Comparison of ENCODE assay signal across 2 cellular contexts in the genomic region with DNA sequence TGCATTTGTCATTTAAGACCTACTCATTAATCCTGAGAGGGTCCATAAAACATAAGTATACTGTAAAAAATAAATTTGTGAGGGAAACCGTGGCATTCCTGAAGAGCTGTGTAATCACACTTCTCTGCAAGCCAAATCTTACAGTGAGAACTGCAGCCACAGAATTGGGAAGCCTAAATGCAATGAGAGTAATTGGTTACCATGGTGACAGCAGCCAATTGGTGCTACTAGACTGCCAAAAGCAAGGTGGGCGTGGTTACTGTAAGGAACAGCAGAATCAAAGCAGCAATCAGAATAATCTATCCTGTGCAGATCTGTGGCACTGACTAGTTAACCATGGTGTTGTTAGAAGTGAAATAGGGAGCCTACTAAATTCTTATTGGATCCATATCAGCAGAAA.
TF ChIP-seq lines count a peak whose summit lies in the region.

No MANE protein-coding gene starts in this region.

TF ChIP-seq in SK-N-SH, 30 proteins besides CTCF, POLR2A, EP300 and RAD21 (continued from another document):
- no peak for TF ChIP-seq FOXM1 (IDR thresholded peaks at IDR 0.05; ENCODE audit: low read depth)
- TF ChIP-seq RFX5 (IDR thresholded peaks at IDR 0.05; ENCODE audit: low read length) = no peak
- TF ChIP-seq, protein P1, sequence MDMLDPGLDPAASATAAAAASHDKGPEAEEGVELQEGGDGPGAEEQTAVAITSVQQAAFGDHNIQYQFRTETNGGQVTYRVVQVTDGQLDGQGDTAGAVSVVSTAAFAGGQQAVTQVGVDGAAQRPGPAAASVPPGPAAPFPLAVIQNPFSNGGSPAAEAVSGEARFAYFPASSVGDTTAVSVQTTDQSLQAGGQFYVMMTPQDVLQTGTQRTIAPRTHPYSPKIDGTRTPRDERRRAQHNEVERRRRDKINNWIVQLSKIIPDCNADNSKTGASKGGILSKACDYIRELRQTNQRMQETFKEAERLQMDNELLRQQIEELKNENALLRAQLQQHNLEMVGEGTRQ (IDR thresholded peaks at IDR 0.05; ENCODE audit: borderline replicate concordance, low read depth, low read length) = no peak
- TF ChIP-seq, protein P2, sequence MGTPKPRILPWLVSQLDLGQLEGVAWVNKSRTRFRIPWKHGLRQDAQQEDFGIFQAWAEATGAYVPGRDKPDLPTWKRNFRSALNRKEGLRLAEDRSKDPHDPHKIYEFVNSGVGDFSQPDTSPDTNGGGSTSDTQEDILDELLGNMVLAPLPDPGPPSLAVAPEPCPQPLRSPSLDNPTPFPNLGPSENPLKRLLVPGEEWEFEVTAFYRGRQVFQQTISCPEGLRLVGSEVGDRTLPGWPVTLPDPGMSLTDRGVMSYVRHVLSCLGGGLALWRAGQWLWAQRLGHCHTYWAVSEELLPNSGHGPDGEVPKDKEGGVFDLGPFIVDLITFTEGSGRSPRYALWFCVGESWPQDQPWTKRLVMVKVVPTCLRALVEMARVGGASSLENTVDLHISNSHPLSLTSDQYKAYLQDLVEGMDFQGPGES (IDR thresholded peaks at IDR 0.05; ENCODE audit: low read depth, low read length) = no peak
- TF ChIP-seq POLR2AphosphoS5 (IDR thresholded peaks at IDR 0.05; ENCODE audit: low read depth, low read length) = no peak

TF ChIP-seq in SK-N-SH treated with all-trans-retinoic acid at 6 μM for 48 hours, 23 proteins besides CTCF, POLR2A, EP300 and RAD21 (continued from another document):
- TF ChIP-seq, protein P3, sequence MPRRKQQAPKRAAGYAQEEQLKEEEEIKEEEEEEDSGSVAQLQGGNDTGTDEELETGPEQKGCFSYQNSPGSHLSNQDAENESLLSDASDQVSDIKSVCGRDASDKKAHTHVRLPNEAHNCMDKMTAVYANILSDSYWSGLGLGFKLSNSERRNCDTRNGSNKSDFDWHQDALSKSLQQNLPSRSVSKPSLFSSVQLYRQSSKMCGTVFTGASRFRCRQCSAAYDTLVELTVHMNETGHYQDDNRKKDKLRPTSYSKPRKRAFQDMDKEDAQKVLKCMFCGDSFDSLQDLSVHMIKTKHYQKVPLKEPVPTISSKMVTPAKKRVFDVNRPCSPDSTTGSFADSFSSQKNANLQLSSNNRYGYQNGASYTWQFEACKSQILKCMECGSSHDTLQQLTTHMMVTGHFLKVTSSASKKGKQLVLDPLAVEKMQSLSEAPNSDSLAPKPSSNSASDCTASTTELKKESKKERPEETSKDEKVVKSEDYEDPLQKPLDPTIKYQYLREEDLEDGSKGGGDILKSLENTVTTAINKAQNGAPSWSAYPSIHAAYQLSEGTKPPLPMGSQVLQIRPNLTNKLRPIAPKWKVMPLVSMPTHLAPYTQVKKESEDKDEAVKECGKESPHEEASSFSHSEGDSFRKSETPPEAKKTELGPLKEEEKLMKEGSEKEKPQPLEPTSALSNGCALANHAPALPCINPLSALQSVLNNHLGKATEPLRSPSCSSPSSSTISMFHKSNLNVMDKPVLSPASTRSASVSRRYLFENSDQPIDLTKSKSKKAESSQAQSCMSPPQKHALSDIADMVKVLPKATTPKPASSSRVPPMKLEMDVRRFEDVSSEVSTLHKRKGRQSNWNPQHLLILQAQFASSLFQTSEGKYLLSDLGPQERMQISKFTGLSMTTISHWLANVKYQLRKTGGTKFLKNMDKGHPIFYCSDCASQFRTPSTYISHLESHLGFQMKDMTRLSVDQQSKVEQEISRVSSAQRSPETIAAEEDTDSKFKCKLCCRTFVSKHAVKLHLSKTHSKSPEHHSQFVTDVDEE (CRISPR knock-in tag; IDR thresholded peaks at IDR 0.05) = no peak
- TF ChIP-seq ZFP3 (CRISPR knock-in tag; IDR thresholded peaks at IDR 0.05) (no peak), ZC3H10 (CRISPR knock-in tag; IDR thresholded peaks at IDR 0.05) (no peak), TOX (CRISPR knock-in tag; IDR thresholded peaks at IDR 0.05; ENCODE audit: borderline replicate concordance) (no peak), SNAI2 (CRISPR knock-in tag; IDR thresholded peaks at IDR 0.05) (no peak), RARB (CRISPR knock-in tag; IDR thresholded peaks at IDR 0.05) (no peak), OSR1 (CRISPR knock-in tag; IDR thresholded peaks at IDR 0.05) (no peak)
- TF ChIP-seq, protein P4, sequence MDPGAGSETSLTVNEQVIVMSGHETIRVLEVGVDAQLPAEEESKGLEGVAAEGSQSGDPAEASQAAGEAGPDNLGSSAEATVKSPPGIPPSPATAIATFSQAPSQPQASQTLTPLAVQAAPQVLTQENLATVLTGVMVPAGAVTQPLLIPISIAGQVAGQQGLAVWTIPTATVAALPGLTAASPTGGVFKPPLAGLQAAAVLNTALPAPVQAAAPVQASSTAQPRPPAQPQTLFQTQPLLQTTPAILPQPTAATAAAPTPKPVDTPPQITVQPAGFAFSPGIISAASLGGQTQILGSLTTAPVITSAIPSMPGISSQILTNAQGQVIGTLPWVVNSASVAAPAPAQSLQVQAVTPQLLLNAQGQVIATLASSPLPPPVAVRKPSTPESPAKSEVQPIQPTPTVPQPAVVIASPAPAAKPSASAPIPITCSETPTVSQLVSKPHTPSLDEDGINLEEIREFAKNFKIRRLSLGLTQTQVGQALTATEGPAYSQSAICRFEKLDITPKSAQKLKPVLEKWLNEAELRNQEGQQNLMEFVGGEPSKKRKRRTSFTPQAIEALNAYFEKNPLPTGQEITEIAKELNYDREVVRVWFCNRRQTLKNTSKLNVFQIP (CRISPR knock-in tag; IDR thresholded peaks at IDR 0.05; ENCODE audit: borderline replicate concordance, low read depth) = no peak
